Comparison of ENCODE assay signal across 12 cellular contexts in the genomic region with DNA sequence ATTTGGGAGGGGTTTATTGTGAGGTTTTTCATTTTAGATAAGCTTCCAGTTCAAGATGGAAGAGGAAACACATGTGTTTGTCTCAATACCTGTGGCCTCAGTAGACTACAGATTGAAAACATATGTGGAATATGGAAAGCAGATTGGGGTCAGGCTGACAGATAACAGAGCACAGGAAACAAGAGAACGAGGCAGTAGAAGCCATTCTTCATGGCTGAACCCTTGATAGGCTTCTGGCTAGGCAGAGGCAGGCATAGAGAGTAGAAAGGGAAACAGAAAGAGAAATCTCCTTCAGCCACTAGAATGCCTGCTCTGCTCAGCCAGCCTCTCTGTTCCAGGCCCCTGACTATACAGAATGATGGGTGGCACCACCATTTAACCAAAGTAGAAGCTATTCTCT.
DNase-seq lines count a peak whose midpoint lies in the region; ATAC-seq and TF ChIP-seq lines count a peak whose summit lies in the region.
"Had no signal": no experiment of that assay in that cellular context is flagged by ENCODE, and none has a peak within 500 bp of the region (broad histone marks: within the 10 kb centered on the region; RNA-seq: fewer than 3 reads in every experiment).

No MANE protein-coding gene starts in this region.

- in situ Hi-C loops in GM13976 (cut with MboI; ENCODE audit: low sequenced_read_pairs, unreplicated experiment): no loop called here
- in situ Hi-C loops in GM13977 (cut with MboI; ENCODE audit: low pct_unique_long_range_greater_than_20kb, low sequenced_read_pairs, unreplicated experiment): no loop called here

- TF ChIP-seq CTCF in GM13976 (IDR thresholded peaks at IDR 0.05; ENCODE audit: borderline replicate concordance, control extremely low read depth, extremely low read depth, insufficient read depth, missing control alignments) (no peak), GM13977 (IDR thresholded peaks at IDR 0.05; ENCODE audit: extremely low read depth, insufficient read depth, missing control alignments) (no peak)

- DNase-seq in GM13976 (ENCODE audit: low spot score): peak; percentile 39
- DNase-seq in GM13977 (ENCODE audit: low spot score): no peak
- DNase-seq in CD1c-positive myeloid dendritic cell (ENCODE audit: extremely low spot score): no peak
- no peak for DNase-seq in A172 (ENCODE audit: low spot score)
- DNase-seq in NCI-H1092 treated with DMSO at 0.1 percent for 48 hours (lab: John Stamatoyannopoulos, UW): no peak
- DNase-seq: activated gamma-delta T cell; naive thymus-derived CD8-positive, alpha-beta T cell; NCI-H510A treated with DMSO at 0.1 percent for 48 hours; SIG-M5 had no signal

- ATAC-seq in GM19438 (IDR thresholded peaks at IDR 0.05; ENCODE audit: low read depth, unreplicated experiment) (peak; percentile 80), HG02798 (IDR thresholded peaks at IDR 0.05; ENCODE audit: poor library complexity, unreplicated experiment) (peak; percentile 99), HG03469 (IDR thresholded peaks at IDR 0.05; ENCODE audit: unreplicated experiment) (peak; percentile 81)
- ATAC-seq: naive thymus-derived CD8-positive, alpha-beta T cell had no signal
